Comparison of ENCODE assay signal across 22 cellular contexts in the genomic region with DNA sequence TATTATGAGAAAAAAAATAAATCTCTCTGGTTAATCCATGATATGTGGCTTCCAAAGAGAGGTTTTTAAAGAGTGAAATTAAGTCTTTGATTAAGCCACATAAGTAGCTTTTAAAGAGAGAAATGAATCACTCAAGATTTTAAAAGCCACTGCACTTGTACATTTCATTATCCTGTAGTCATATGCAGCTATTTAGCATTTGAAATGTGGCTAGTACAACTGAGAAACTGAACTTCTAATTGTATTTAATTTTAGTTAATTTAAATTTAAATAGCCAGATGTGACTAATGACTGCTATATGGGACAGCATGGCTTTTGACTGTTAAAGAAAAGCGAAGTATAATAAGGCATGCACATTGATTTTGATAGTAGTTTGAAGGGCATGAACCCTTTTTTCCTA.
"Had no signal": no experiment of that assay in that cellular context is flagged by ENCODE, and none has a peak within 500 bp of the region (broad histone marks: within the 10 kb centered on the region; RNA-seq: fewer than 3 reads in every experiment).

No MANE protein-coding gene starts in this region.

- DNase-seq: colonic mucosa; cortex of kidney; effector CD8-positive, alpha-beta T cell; effector memory CD8-positive, alpha-beta T cell; endodermal cell; erythroblast; esophagus squamous epithelium; foreskin fibroblast; foreskin melanocyte; gastrocnemius medialis; glutamatergic neuron; head of caudate nucleus; heart right ventricle; hippocampal formation; left cardiac atrium; left lung; left ventricle myocardium superior; lower lobe of right lung; mesenchymal stem cell; mucosa of descending colon; naive B cell had no signal

- ATAC-seq: effector memory CD8-positive, alpha-beta T cell; esophagus mucosa; gastrocnemius medialis; heart right ventricle; left cardiac atrium; left lung; left ventricle myocardium superior; lower lobe of right lung; mucosa of descending colon had no signal
